17 cellular contexts compared by ENCODE assay signal in genomic region chr22:48450188-48450825, GRCh38.
DNase-seq lines count a peak whose midpoint lies in the region; ATAC-seq, FAIRE-seq and TF ChIP-seq lines count a peak whose summit lies in the region.
"Had no signal": no experiment of that assay in that cellular context is flagged by ENCODE, and none has a peak within 500 bp of the region (broad histone marks: within the 10 kb centered on the region; RNA-seq: fewer than 3 reads in every experiment).

No MANE protein-coding gene starts in this region.

- H3K27ac Mint-ChIP-seq in osteocyte (ENCODE audit: unreplicated experiment) = peak overlapping the region; percentile 52
- H3K27ac Mint-ChIP-seq: CD4-positive, alpha-beta T cell; H9; IgD-negative memory B cell had no signal

- H3K4me1 ChIP-seq in right cardiac atrium (ENCODE audit: control insufficient read depth, insufficient read depth, low read length) (no peaks in the 10 kb centered on the region), SJSA1 (replicated peaks) (peaks cover 42% of the 10 kb centered on the region)

- no peak overlapping the region for H3K4me3 Mint-ChIP-seq in osteocyte (ENCODE audit: unreplicated experiment)
- H3K4me3 Mint-ChIP-seq: CD4-positive, alpha-beta T cell; H9; IgD-negative memory B cell had no signal

- H3K9me3 ChIP-seq in right cardiac atrium (ENCODE audit: control insufficient read depth, low read length) (no peaks in the 10 kb centered on the region), SJSA1 (replicated peaks) (no peaks in the 10 kb centered on the region)

- H3K27me3 ChIP-seq in right cardiac atrium (ENCODE audit: control insufficient read depth, insufficient read depth) = no peaks in the 10 kb centered on the region
- H3K27me3 ChIP-seq in SJSA1 (replicated peaks) = no peaks in the 10 kb centered on the region

- H3K36me3 Mint-ChIP-seq in osteocyte (ENCODE audit: unreplicated experiment) = no peaks in the 10 kb centered on the region
- H3K36me3 Mint-ChIP-seq: IgD-negative memory B cell had no signal

- DNase-seq in right cardiac atrium (peak in 1 of 3 donors; percentile 36), left cardiac atrium (no peak), SJSA1 (ENCODE audit: low read depth in 1 of 2, low spot score in 2 of 2) (no peak), osteocyte (ENCODE audit: extremely low spot score, unreplicated experiment) (no peak), GM12892 (ENCODE audit: insufficient read length) (no peak), NCI-H1417 treated with DMSO at 0.1 percent for 48 hours (lab: John Stamatoyannopoulos, UW) (no peak)
- DNase-seq: ACHN; CD4-positive, alpha-beta T cell; DMS53; H9; NCI-H2081 treated with DMSO at 0.1 percent for 48 hours; NCI-H510A; NCI-H774; PC-9 had no signal

- no peak for TF ChIP-seq POLR2A in GM12892 (IDR thresholded peaks at IDR 0.05; ENCODE audit: low read depth, low read length)

- FAIRE-seq in GM12892 (lab: Jason Lieb, UNC) = no peak
- FAIRE-seq: HTR-8/SVneo had no signal

- intact Hi-C loops in right cardiac atrium (cut with DNase I) (no loop called here), left cardiac atrium (cut with DNase I) (no loop called here)

- peak; percentile 47 to 77 for ATAC-seq in right cardiac atrium
- no peak for ATAC-seq in left cardiac atrium
- ATAC-seq in HG02973 (IDR thresholded peaks at IDR 0.05; ENCODE audit: unreplicated experiment) = no peak

- 61% methylated on average over 13 of the region's 13 CpGs for WGBS in right cardiac atrium

- no peak for TF ChIP-seq CTCF in osteocyte (IDR thresholded peaks at IDR 0.05)

- no peaks in the 10 kb centered on the region for H3K36me3 ChIP-seq in SJSA1

- H3K9me3 Mint-ChIP-seq in osteocyte (ENCODE audit: unreplicated experiment) = no peaks in the 10 kb centered on the region
- H3K9me3 Mint-ChIP-seq: CD4-positive, alpha-beta T cell; H9 had no signal

- H3K27ac ChIP-seq in right cardiac atrium (ENCODE audit: low read length) (no peak overlapping the region), SJSA1 (peak overlapping the region; percentile 49)
- H3K27ac ChIP-seq: PC-9 had no signal

- no peaks in the 10 kb centered on the region for H3K27me3 Mint-ChIP-seq in osteocyte (ENCODE audit: unreplicated experiment)

- no peak overlapping the region for H3K4me3 ChIP-seq in right cardiac atrium (ENCODE audit: low read length)
- H3K4me3 ChIP-seq in SJSA1 = no peak overlapping the region
- H3K4me3 ChIP-seq: PC-9 had no signal

- peaks cover 16% of the 10 kb centered on the region for H3K4me1 Mint-ChIP-seq in osteocyte (ENCODE audit: unreplicated experiment)
- H3K4me1 Mint-ChIP-seq: IgD-negative memory B cell had no signal

Comparison
In these comparisons a context has a peak if more than half of its experiments do, and no peak if none do; other contexts are left out.
1. ATAC-seq: peak in right cardiac atrium (2 of 2); none in left cardiac atrium (0 of 2) and HG02973 (single experiment).